Comparison of ENCODE assay signal across 2 cellular contexts in the genomic region with DNA sequence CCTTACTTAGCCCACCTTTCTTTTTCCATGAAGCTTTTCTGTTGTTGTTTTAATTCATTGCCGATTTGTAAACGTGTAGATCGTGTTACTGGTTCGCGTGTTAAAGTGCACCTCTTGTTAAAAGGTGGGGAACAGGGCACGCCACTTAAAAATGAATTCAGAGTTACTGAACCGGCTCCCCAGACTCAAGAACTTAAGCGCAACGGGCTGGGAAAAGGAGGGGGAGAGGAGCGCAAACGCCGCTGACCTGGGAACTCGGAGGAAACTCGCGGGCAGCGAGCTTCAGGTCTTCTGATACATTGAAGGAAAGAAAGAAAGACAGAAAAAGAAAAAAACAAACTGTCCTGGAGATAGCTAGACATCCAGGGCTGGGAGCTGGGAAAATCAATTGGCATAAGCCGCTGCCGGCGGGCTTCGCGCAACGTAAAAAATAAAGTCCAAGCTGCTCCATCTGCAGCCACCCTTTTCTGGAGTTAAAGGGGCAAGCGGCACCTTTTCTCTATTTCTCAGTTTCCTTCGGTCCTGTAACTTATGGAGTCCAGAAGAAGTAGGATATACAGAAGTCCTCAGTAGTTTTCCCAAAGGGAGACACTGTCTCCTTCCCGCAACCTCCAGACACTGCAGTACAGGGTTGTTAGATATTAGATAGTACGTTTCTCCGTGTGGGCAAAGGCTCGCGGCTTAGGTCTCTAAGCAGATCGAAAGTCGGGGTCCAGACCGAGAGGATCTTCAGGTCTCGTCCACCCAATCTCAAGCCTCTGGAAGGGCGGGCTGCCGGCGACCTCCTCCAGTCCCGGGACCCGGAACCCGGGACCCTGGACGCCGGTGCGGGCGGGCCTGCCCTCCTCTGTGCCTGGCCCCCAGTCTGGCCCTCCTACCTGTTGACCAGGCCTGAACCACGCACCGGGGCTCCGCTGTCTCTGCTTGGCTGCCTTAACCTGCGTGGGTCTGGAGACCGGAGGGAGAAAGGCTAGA.
TF ChIP-seq lines count a peak whose summit lies in the region.

No MANE protein-coding gene starts in this region.

TF ChIP-seq in SK-N-SH, 30 proteins besides CTCF, POLR2A, EP300 and RAD21:
- TF ChIP-seq, protein P1, sequence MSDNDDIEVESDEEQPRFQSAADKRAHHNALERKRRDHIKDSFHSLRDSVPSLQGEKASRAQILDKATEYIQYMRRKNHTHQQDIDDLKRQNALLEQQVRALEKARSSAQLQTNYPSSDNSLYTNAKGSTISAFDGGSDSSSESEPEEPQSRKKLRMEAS (IDR thresholded peaks at IDR 0.05; ENCODE audit: low read depth) = no peak
- TF ChIP-seq TCF12 (IDR thresholded peaks at IDR 0.05) (no peak), FOSL2 (IDR thresholded peaks at IDR 0.05; ENCODE audit: borderline replicate concordance, low read depth) (no peak), NRF1 (IDR thresholded peaks at IDR 0.05; ENCODE audit: low read depth, low read length) (no peak), MXI1 (IDR thresholded peaks at IDR 0.05; ENCODE audit: low read depth, low read length) (no peak), NFIC (IDR thresholded peaks at IDR 0.05; ENCODE audit: borderline replicate concordance) (no peak)
- TF ChIP-seq, protein P2, sequence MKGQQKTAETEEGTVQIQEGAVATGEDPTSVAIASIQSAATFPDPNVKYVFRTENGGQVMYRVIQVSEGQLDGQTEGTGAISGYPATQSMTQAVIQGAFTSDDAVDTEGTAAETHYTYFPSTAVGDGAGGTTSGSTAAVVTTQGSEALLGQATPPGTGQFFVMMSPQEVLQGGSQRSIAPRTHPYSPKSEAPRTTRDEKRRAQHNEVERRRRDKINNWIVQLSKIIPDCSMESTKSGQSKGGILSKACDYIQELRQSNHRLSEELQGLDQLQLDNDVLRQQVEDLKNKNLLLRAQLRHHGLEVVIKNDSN (IDR thresholded peaks at IDR 0.05; ENCODE audit: borderline replicate concordance, low read depth) = no peak
- TF ChIP-seq, protein P3, sequence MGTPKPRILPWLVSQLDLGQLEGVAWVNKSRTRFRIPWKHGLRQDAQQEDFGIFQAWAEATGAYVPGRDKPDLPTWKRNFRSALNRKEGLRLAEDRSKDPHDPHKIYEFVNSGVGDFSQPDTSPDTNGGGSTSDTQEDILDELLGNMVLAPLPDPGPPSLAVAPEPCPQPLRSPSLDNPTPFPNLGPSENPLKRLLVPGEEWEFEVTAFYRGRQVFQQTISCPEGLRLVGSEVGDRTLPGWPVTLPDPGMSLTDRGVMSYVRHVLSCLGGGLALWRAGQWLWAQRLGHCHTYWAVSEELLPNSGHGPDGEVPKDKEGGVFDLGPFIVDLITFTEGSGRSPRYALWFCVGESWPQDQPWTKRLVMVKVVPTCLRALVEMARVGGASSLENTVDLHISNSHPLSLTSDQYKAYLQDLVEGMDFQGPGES (IDR thresholded peaks at IDR 0.05; ENCODE audit: low read depth, low read length) = no peak

TF ChIP-seq in SK-N-SH treated with all-trans-retinoic acid at 6 μM for 48 hours, 23 proteins besides CTCF, POLR2A, EP300 and RAD21 (continued from another document):
- TF ChIP-seq, protein P4, sequence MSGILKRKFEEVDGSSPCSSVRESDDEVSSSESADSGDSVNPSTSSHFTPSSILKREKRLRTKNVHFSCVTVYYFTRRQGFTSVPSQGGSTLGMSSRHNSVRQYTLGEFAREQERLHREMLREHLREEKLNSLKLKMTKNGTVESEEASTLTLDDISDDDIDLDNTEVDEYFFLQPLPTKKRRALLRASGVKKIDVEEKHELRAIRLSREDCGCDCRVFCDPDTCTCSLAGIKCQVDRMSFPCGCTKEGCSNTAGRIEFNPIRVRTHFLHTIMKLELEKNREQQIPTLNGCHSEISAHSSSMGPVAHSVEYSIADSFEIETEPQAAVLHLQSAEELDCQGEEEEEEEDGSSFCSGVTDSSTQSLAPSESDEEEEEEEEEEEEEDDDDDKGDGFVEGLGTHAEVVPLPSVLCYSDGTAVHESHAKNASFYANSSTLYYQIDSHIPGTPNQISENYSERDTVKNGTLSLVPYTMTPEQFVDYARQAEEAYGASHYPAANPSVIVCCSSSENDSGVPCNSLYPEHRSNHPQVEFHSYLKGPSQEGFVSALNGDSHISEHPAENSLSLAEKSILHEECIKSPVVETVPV (CRISPR knock-in tag; IDR thresholded peaks at IDR 0.05) = no peak
- TF ChIP-seq, protein P5, sequence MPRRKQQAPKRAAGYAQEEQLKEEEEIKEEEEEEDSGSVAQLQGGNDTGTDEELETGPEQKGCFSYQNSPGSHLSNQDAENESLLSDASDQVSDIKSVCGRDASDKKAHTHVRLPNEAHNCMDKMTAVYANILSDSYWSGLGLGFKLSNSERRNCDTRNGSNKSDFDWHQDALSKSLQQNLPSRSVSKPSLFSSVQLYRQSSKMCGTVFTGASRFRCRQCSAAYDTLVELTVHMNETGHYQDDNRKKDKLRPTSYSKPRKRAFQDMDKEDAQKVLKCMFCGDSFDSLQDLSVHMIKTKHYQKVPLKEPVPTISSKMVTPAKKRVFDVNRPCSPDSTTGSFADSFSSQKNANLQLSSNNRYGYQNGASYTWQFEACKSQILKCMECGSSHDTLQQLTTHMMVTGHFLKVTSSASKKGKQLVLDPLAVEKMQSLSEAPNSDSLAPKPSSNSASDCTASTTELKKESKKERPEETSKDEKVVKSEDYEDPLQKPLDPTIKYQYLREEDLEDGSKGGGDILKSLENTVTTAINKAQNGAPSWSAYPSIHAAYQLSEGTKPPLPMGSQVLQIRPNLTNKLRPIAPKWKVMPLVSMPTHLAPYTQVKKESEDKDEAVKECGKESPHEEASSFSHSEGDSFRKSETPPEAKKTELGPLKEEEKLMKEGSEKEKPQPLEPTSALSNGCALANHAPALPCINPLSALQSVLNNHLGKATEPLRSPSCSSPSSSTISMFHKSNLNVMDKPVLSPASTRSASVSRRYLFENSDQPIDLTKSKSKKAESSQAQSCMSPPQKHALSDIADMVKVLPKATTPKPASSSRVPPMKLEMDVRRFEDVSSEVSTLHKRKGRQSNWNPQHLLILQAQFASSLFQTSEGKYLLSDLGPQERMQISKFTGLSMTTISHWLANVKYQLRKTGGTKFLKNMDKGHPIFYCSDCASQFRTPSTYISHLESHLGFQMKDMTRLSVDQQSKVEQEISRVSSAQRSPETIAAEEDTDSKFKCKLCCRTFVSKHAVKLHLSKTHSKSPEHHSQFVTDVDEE (CRISPR knock-in tag; IDR thresholded peaks at IDR 0.05) = no peak
- TF ChIP-seq ZFP30 (CRISPR knock-in tag; IDR thresholded peaks at IDR 0.05) = no peak
- TF ChIP-seq, protein P6, sequence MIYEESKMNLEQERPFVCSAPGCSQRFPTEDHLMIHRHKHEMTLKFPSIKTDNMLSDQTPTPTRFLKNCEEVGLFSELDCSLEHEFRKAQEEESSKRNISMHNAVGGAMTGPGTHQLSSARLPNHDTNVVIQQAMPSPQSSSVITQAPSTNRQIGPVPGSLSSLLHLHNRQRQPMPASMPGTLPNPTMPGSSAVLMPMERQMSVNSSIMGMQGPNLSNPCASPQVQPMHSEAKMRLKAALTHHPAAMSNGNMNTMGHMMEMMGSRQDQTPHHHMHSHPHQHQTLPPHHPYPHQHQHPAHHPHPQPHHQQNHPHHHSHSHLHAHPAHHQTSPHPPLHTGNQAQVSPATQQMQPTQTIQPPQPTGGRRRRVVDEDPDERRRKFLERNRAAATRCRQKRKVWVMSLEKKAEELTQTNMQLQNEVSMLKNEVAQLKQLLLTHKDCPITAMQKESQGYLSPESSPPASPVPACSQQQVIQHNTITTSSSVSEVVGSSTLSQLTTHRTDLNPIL (CRISPR knock-in tag; IDR thresholded peaks at IDR 0.05; ENCODE audit: low read depth) = no peak
- no peak for TF ChIP-seq ZNF70 (CRISPR knock-in tag; IDR thresholded peaks at IDR 0.05)
- no peak for TF ChIP-seq PPARA (CRISPR knock-in tag; IDR thresholded peaks at IDR 0.05; ENCODE audit: borderline replicate concordance)
- no peak for TF ChIP-seq ZNF565 (CRISPR knock-in tag; conservative IDR thresholded peaks at IDR 0.05; ENCODE audit: low read depth)
TF ChIP-seq in SK-N-SH treated with all-trans-retinoic acid at 6 μM for 48 hours: peak in this region for 0.
